22 cellular contexts compared by ENCODE assay signal in genomic region chr18:25592804-25593360, GRCh38.
"Had no signal": no experiment of that assay in that cellular context is flagged by ENCODE, and none has a peak within 500 bp of the region (broad histone marks: within the 10 kb centered on the region; RNA-seq: fewer than 3 reads in every experiment).

No MANE protein-coding gene starts in this region.

- DNase-seq: activated CD4-positive, alpha-beta T cell treated with anti-CD3 and anti-CD28 coated beads, Interleukin-2, amount 10 ng/mL, durations not matched to agents 7 days and 5 days; activated CD4-positive, CD25-positive, alpha-beta regulatory T cell treated with anti-CD3 and anti-CD28 coated beads, Interleukin-2, amount 50 U/mL, for 72 hours; activated CD8-positive, alpha-beta memory T cell treated with anti-CD3 and anti-CD28 coated beads, Interleukin-2, amount 10 ng/mL, durations not matched to agents 7 days and 5 days; activated CD8-positive, alpha-beta T cell treated with anti-CD3 and anti-CD28 coated beads for 36 hours; activated gamma-delta T cell treated with Interleukin-2 at 50 U/mL for 16 hours; activated T-cell treated with anti-CD3 and anti-CD28 coated beads for 4 hours; aorta; caudate nucleus; effector memory CD4-positive, alpha-beta T cell; glutamatergic neuron; kidney glomerular epithelial cell; left lung; naive thymus-derived CD4-positive, alpha-beta T cell; posterior cingulate gyrus; stimulated activated CD4-positive, alpha-beta T cell treated with anti-CD3 and anti-CD28 coated beads, Interleukin-2, amount 100 ng/mL, for 48 hours; stimulated activated CD8-positive, alpha-beta memory T cell treated with anti-CD3 and anti-CD28 coated beads, Interleukin-4, amount 100 ng/mL, for 48 hours; stimulated activated naive B cell treated with anti-CD40 and anti-IgM and Interleukin-4, amounts not matched to agents 10 μg/mL and 1 μg/mL and 100 μg/mL, for 72 hours; transverse colon had no signal

- H3K27me3 ChIP-seq: hepatocyte, left lung, transverse colon, vagina had no signal

- H3K9me3 ChIP-seq: vagina had no signal

- H3K4me3 ChIP-seq: esophagus muscularis mucosa, hepatocyte, left lung, transverse colon, vagina had no signal

- H3K27ac ChIP-seq: esophagus muscularis mucosa, hepatocyte, left lung, transverse colon, vagina, VCaP had no signal

- H3K4me1 ChIP-seq: esophagus muscularis mucosa, left lung, transverse colon, vagina had no signal

- ATAC-seq: activated CD8-positive, alpha-beta memory T cell treated with anti-CD3 and anti-CD28 coated beads, Interleukin-2, amount 10 ng/mL, durations not matched to agents 7 days and 5 days; activated CD8-positive, alpha-beta T cell treated with anti-CD3 and anti-CD28 coated beads for 36 hours; left lung; naive thymus-derived CD4-positive, alpha-beta T cell; stimulated activated naive B cell treated with anti-CD40 and anti-IgM and Interleukin-4, amounts not matched to agents 10 μg/mL and 1 μg/mL and 100 μg/mL, for 72 hours had no signal

- H3K36me3 ChIP-seq: esophagus muscularis mucosa, left lung, transverse colon, vagina had no signal
